Comparison of ENCODE assay signal across 16 cellular contexts in genomic region chr9:38288502-38288901, GRCh38.
A peak's percentile ranks its signal among the peaks of the same experiment; 100 is the strongest.
DNase-seq lines count a peak whose midpoint lies in the region; ATAC-seq and TF ChIP-seq lines count a peak whose summit lies in the region.
"Had no signal": no experiment of that assay in that cellular context is flagged by ENCODE, and none has a peak within 500 bp of the region (broad histone marks: within the 10 kb centered on the region; RNA-seq: fewer than 3 reads in every experiment).

No MANE protein-coding gene starts in this region.

- H3K36me3 ChIP-seq in SK-N-SH (replicated peaks in 1 of 2; ENCODE audit: control insufficient read depth in 1 of 2, insufficient read depth in 2 of 2, low read length in 1 of 2) (no peaks in the 10 kb centered on the region), neural progenitor cell (no peaks in the 10 kb centered on the region)

- no peaks in the 10 kb centered on the region for H3K27me3 ChIP-seq in SK-N-SH (ENCODE audit: insufficient read depth)
- H3K27me3 ChIP-seq in neural progenitor cell, result peaks cover 4% of the 10 kb centered on the region

- H3K27ac Mint-ChIP-seq in neural progenitor cell, result peak overlapping the region; percentile 30
- no peak overlapping the region for H3K27ac Mint-ChIP-seq in stimulated activated memory B cell treated with anti-CD40 and anti-IgM and Interleukin-4, amounts not matched to agents 10 μg/mL and 1 μg/mL and 100 μg/mL, for 72 hours
- H3K27ac Mint-ChIP-seq: CD4-positive, alpha-beta T cell had no signal

- H3K4me3 ChIP-seq in SK-N-SH (ENCODE audit: low read depth in 2 of 2, low read length in 1 of 2) (no peak overlapping the region), coronary artery (no peak overlapping the region), neural progenitor cell (no peak overlapping the region)
- H3K4me3 ChIP-seq: A549, GM23248 had no signal

- POLR2A ChIA-PET in SK-N-SH (lab: Yijun Ruan, JAX), result no interaction called here

- H3K4me1 ChIP-seq in SK-N-SH (ENCODE audit: control insufficient read depth in 1 of 2, insufficient read depth in 2 of 2, low read depth in 1 of 2, low read length in 1 of 2) (peaks cover 0 to 53% of the 10 kb centered on the region in 2 experiments; a peak in 2 of 4 replicates), neural progenitor cell (peaks cover 10% of the 10 kb centered on the region)
- H3K4me1 ChIP-seq: A549, Caco-2 had no signal

- H3K4me2 ChIP-seq in SK-N-SH, result no peak overlapping the region
- no peak overlapping the region for H3K4me2 ChIP-seq in neural progenitor cell
- H3K4me2 ChIP-seq: A549 had no signal

- no peak for ATAC-seq in SK-N-SH treated with all-trans-retinoic acid at 6 μM for 48 hours
- peak; percentile 25 for ATAC-seq in stimulated activated memory B cell treated with anti-CD40 and anti-IgM and Interleukin-4, amounts not matched to agents 10 μg/mL and 1 μg/mL and 100 μg/mL, for 72 hours
- ATAC-seq in HG02981 (IDR thresholded peaks at IDR 0.05; ENCODE audit: unreplicated experiment), result no peak
- ATAC-seq in HG02623 (IDR thresholded peaks at IDR 0.05; ENCODE audit: unreplicated experiment), result no peak
- ATAC-seq: A549 had no signal

- H3K9me3 Mint-ChIP-seq in neural progenitor cell, result peaks cover 5% of the 10 kb centered on the region
- H3K9me3 Mint-ChIP-seq in stimulated activated memory B cell treated with anti-CD40 and anti-IgM and Interleukin-4, amounts not matched to agents 10 μg/mL and 1 μg/mL and 100 μg/mL, for 72 hours, result no peaks in the 10 kb centered on the region
- H3K9me3 Mint-ChIP-seq: CD4-positive, alpha-beta T cell had no signal

- H2AFZ ChIP-seq in SK-N-SH (ENCODE audit: low read depth), result no peak overlapping the region
- H2AFZ ChIP-seq in neural progenitor cell (replicated peaks), result no peak overlapping the region
- H2AFZ ChIP-seq: GM23248 had no signal

- no peak overlapping the region for H3K27ac ChIP-seq in SK-N-SH (ENCODE audit: low read depth in 2 of 2, low read length in 1 of 2)
- no peak overlapping the region for H3K27ac ChIP-seq in coronary artery
- H3K27ac ChIP-seq in neural progenitor cell, result no peak overlapping the region
- H3K27ac ChIP-seq: 22Rv1, A549, C4-2B, GM23248 had no signal

- 39% methylated on average over 2 of the region's 2 CpGs for WGBS in SK-N-SH (ENCODE audit: low lambda C conversion rate)

- H3K9ac ChIP-seq in SK-N-SH (no peak overlapping the region), neural progenitor cell (no peak overlapping the region)
- H3K9ac ChIP-seq: GM23248 had no signal

- H3K9me2 ChIP-seq in SK-N-SH, result no peaks in the 10 kb centered on the region

- no peaks in the 10 kb centered on the region for H3K9me3 ChIP-seq in SK-N-SH
- H3K9me3 ChIP-seq in neural progenitor cell (ENCODE audit: low read depth), result no peaks in the 10 kb centered on the region
- H3K9me3 ChIP-seq: A549, Caco-2 had no signal

- TF ChIP-seq EP300 in SK-N-SH (IDR thresholded peaks at IDR 0.05; ENCODE audit: borderline replicate concordance in 1 of 2, low read depth in 1 of 2, low read length in 1 of 2), result peak in 1 of 2 experiments; percentile 38; a peak in 1 of 4 replicates

- no peaks in the 10 kb centered on the region for H3K79me2 ChIP-seq in SK-N-SH (ENCODE audit: insufficient read depth)
- no peaks in the 10 kb centered on the region for H3K79me2 ChIP-seq in neural progenitor cell (ENCODE audit: low read depth)

- CTCF ChIA-PET in SK-N-SH (lab: Yijun Ruan, JAX), result interaction anchor here (1.0 to 1.6 kb wide), 3 partner anchors 10 to 375 kb away, joined by 3 to 5 read pairs (median 4); no protein-coding TSS in a partner anchor

- no peak overlapping the region for H3K4me3 Mint-ChIP-seq in neural progenitor cell
- H3K4me3 Mint-ChIP-seq in stimulated activated memory B cell treated with anti-CD40 and anti-IgM and Interleukin-4, amounts not matched to agents 10 μg/mL and 1 μg/mL and 100 μg/mL, for 72 hours, result no peak overlapping the region
- H3K4me3 Mint-ChIP-seq: CD4-positive, alpha-beta T cell had no signal

- H4K20me1 ChIP-seq in SK-N-SH (ENCODE audit: insufficient read depth), result no peaks in the 10 kb centered on the region
- peaks cover 7% of the 10 kb centered on the region for H4K20me1 ChIP-seq in neural progenitor cell (ENCODE audit: low read depth)

- DNase-seq in SK-N-SH (peak; percentile 54), coronary artery (ENCODE audit: low spot score) (peak; percentile 43), neural progenitor cell (ENCODE audit: low spot score) (no peak), T-helper 1 cell (no peak)
- DNase-seq: AML-193; Caco-2; CD4-positive, alpha-beta T cell; GM23248; HCEC 1CT had no signal

- peaks cover 6% of the 10 kb centered on the region for H3K27me3 Mint-ChIP-seq in neural progenitor cell (ENCODE audit: insufficient read depth, low read depth)
- peaks cover 21% of the 10 kb centered on the region for H3K27me3 Mint-ChIP-seq in stimulated activated memory B cell treated with anti-CD40 and anti-IgM and Interleukin-4, amounts not matched to agents 10 μg/mL and 1 μg/mL and 100 μg/mL, for 72 hours
- H3K27me3 Mint-ChIP-seq: CD4-positive, alpha-beta T cell had no signal

- TF ChIP-seq RAD21 in SK-N-SH (IDR thresholded peaks at IDR 0.05; ENCODE audit: low read length), result no peak

- no peaks in the 10 kb centered on the region for H3K36me3 Mint-ChIP-seq in neural progenitor cell
- H3K36me3 Mint-ChIP-seq in stimulated activated memory B cell treated with anti-CD40 and anti-IgM and Interleukin-4, amounts not matched to agents 10 μg/mL and 1 μg/mL and 100 μg/mL, for 72 hours, result no peaks in the 10 kb centered on the region

- H3K4me1 Mint-ChIP-seq in neural progenitor cell, result peaks cover 17% of the 10 kb centered on the region
- no peaks in the 10 kb centered on the region for H3K4me1 Mint-ChIP-seq in stimulated activated memory B cell treated with anti-CD40 and anti-IgM and Interleukin-4, amounts not matched to agents 10 μg/mL and 1 μg/mL and 100 μg/mL, for 72 hours

- TF ChIP-seq CTCF in SK-N-SH (IDR thresholded peaks at IDR 0.05) (no peak), coronary artery (IDR thresholded peaks at IDR 0.05) (no peak), neural progenitor cell (IDR thresholded peaks at IDR 0.05) (no peak)

- no peaks in the 10 kb centered on the region for H3F3A ChIP-seq in SK-N-SH (replicated peaks; ENCODE audit: insufficient read depth)
- peaks cover 20% of the 10 kb centered on the region for H3F3A ChIP-seq in neural progenitor cell (ENCODE audit: low read depth)

TF ChIP-seq in SK-N-SH, 30 proteins besides CTCF, POLR2A, EP300 and RAD21:
- TF ChIP-seq RCOR1 (IDR thresholded peaks at IDR 0.05; ENCODE audit: low read length), result 0 out of 2 replicates have a peak, but pooled peaks have one; percentile 16
- TF ChIP-seq CHD2 (IDR thresholded peaks at IDR 0.05; ENCODE audit: low read length, partially characterized antibody), result no peak
- TF ChIP-seq IRF3 (IDR thresholded peaks at IDR 0.05; ENCODE audit: low read depth, low read length), result no peak

TF ChIP-seq in SK-N-SH treated with all-trans-retinoic acid at 6 μM for 48 hours, 23 proteins besides CTCF, POLR2A, EP300 and RAD21:
- no peak for TF ChIP-seq TSHZ2 (CRISPR knock-in tag; IDR thresholded peaks at IDR 0.05)
- TF ChIP-seq BACH2 (CRISPR knock-in tag; IDR thresholded peaks at IDR 0.05; ENCODE audit: borderline replicate concordance), result no peak
- no peak for TF ChIP-seq ISL1 (CRISPR knock-in tag; IDR thresholded peaks at IDR 0.05)
- no peak for TF ChIP-seq OSR1 (CRISPR knock-in tag; IDR thresholded peaks at IDR 0.05)
- TF ChIP-seq TOX (CRISPR knock-in tag; IDR thresholded peaks at IDR 0.05; ENCODE audit: borderline replicate concordance), result no peak
- no peak for TF ChIP-seq ZFP3 (CRISPR knock-in tag; IDR thresholded peaks at IDR 0.05)
- TF ChIP-seq ZC3H10 (CRISPR knock-in tag; IDR thresholded peaks at IDR 0.05), result no peak
- TF ChIP-seq GLIS3 (CRISPR knock-in tag; IDR thresholded peaks at IDR 0.05), result no peak

Comparison
In these comparisons a context has a peak if more than half of its experiments do, and no peak if none do; other contexts are left out.
1. DNase-seq: peak in SK-N-SH (single experiment) and coronary artery (single experiment); none in neural progenitor cell (single experiment) and T-helper 1 cell (0 of 5).